Comparison of ENCODE assay signal across 20 cellular contexts in the genomic region with DNA sequence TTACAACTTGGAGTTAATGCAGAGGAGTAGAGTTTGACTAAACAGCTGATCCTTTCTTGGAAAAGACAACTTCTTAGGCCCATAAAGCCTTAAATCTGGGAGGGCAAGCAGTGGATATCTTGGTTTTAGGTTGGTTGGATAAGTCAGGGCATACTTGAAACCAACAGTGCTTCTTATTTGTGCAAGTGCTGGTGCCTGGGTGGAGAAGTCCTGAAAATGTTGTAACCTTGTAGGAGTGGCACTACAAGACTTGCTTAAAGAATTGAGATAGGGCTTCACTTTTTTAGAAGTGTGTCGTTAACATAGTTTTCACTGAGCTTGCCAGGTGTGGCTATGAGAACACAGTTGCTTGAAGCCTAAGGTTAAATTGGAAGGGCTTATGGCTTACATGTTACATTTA.
"Had no signal": no experiment of that assay in that cellular context is flagged by ENCODE, and none has a peak within 500 bp of the region (broad histone marks: within the 10 kb centered on the region; RNA-seq: fewer than 3 reads in every experiment).

No MANE protein-coding gene starts in this region.

- H3K9me3 ChIP-seq: colonic mucosa, ovary, right lobe of liver, transverse colon had no signal

- H3K27ac Mint-ChIP-seq: activated naive CD4-positive, alpha-beta T cell treated with anti-CD3 and anti-CD28 coated beads, Interleukin-2, amount 50 U/mL, for 72 hours; stimulated activated naive CD8-positive, alpha-beta T cell treated with anti-CD3 and anti-CD28 coated beads, Interleukin-15, Interleukin-2, amounts not matched to agents 100 ng/mL and 50 ng/mL, for 24 hours had no signal

- H3K36me3 ChIP-seq: colonic mucosa, ovary had no signal

- DNase-seq: activated CD4-positive, alpha-beta T cell treated with anti-CD3 and anti-CD28 coated beads for 1 hour; activated CD8-positive, alpha-beta memory T cell treated with anti-CD3 and anti-CD28 coated beads for 24 hours; activated CD8-positive, alpha-beta memory T cell treated with anti-CD3 and anti-CD28 coated beads, Interleukin-2, amount 50 U/mL, for 48 hours; activated gamma-delta T cell treated with Interleukin-2 at 50 U/mL for 16 hours; amniotic stem cell; colonic mucosa; head of caudate nucleus; kidney; midbrain; ovary; right lobe of liver; small intestine; stimulated activated CD4-positive, alpha-beta T cell treated with anti-CD3 and anti-CD28 coated beads, Interleukin-15, amount 100 ng/mL, for 24 hours; stimulated activated CD4-positive, alpha-beta T cell treated with anti-CD3 and anti-CD28 coated beads, Interleukin-2, amount 100 ng/mL, for 48 hours; T-helper 2 cell; transverse colon; WERI-Rb-1 had no signal

- H3K4me3 ChIP-seq: colonic mucosa, ovary, right lobe of liver, transverse colon had no signal

- H3K4me3 Mint-ChIP-seq: stimulated activated naive CD8-positive, alpha-beta T cell treated with anti-CD3 and anti-CD28 coated beads, Interleukin-15, Interleukin-2, amounts not matched to agents 100 ng/mL and 50 ng/mL, for 24 hours had no signal

- H3K9me3 Mint-ChIP-seq: activated naive CD4-positive, alpha-beta T cell treated with anti-CD3 and anti-CD28 coated beads, Interleukin-2, amount 50 U/mL, for 72 hours; stimulated activated naive CD8-positive, alpha-beta T cell treated with anti-CD3 and anti-CD28 coated beads, Interleukin-15, Interleukin-2, amounts not matched to agents 100 ng/mL and 50 ng/mL, for 24 hours had no signal

- H3K27me3 Mint-ChIP-seq: stimulated activated naive CD8-positive, alpha-beta T cell treated with anti-CD3 and anti-CD28 coated beads, Interleukin-15, Interleukin-2, amounts not matched to agents 100 ng/mL and 50 ng/mL, for 24 hours had no signal

- H3K27me3 ChIP-seq: colonic mucosa, ovary, right lobe of liver, transverse colon had no signal

- ATAC-seq: activated naive CD4-positive, alpha-beta T cell treated with anti-CD3 and anti-CD28 coated beads, Interleukin-2, amount 50 U/mL, for 72 hours; left lobe of liver; right lobe of liver had no signal

- H3K4me1 ChIP-seq: colonic mucosa, right lobe of liver had no signal

- H3K27ac ChIP-seq: colonic mucosa, ovary, right lobe of liver, transverse colon, WERI-Rb-1 had no signal
